ENCODE assay signal across 2 cellular contexts in genomic region chr20:31863296-31864085, GRCh38.
TF ChIP-seq lines count a peak whose summit lies in the region.

No MANE protein-coding gene starts in this region.

TF ChIP-seq in HEK293, 187 proteins besides CTCF, POLR2A, EP300 and RAD21:
- no peak for TF ChIP-seq ZBTB49 (tag by site-specific recombination; IDR thresholded peaks at IDR 0.05; ENCODE audit: low read depth)
- TF ChIP-seq ZNF114 (tag by site-specific recombination; IDR thresholded peaks at IDR 0.05) = no peak
- no peak for TF ChIP-seq ZBTB7A (tag by site-specific recombination; IDR thresholded peaks at IDR 0.05; ENCODE audit: low read depth)
- no peak for TF ChIP-seq ZNF248 (tag by site-specific recombination; IDR thresholded peaks at IDR 0.05)
- no peak for TF ChIP-seq ZNF521 (tag by site-specific recombination; IDR thresholded peaks at IDR 0.05)
- TF ChIP-seq ZNF837 (tag by site-specific recombination; IDR thresholded peaks at IDR 0.05) = no peak
- peak; percentile 67 for TF ChIP-seq ZNF398 (tag by site-specific recombination; IDR thresholded peaks at IDR 0.05)
- TF ChIP-seq ZNF501 (tag by site-specific recombination; IDR thresholded peaks at IDR 0.05) = no peak
- peak; percentile 73 for TF ChIP-seq ZNF341 (tag by site-specific recombination; IDR thresholded peaks at IDR 0.05; ENCODE audit: low read depth)

TF ChIP-seq in H1, 55 proteins besides CTCF, POLR2A, EP300 and RAD21:
- TF ChIP-seq RNF2 (IDR thresholded peaks at IDR 0.05; ENCODE audit: borderline replicate concordance, low read depth, low read length, missing control alignments, poor library complexity, severe bottlenecking) (no peak), SP1 (IDR thresholded peaks at IDR 0.05; ENCODE audit: low read depth, low read length) (no peak), CHD1 (IDR thresholded peaks at IDR 0.05; ENCODE audit: low read depth, low read length) (no peak), TBP (IDR thresholded peaks at IDR 0.05; ENCODE audit: low read depth, low read length) (no peak), E2F6 (IDR thresholded peaks at IDR 0.05) (no peak), BACH1 (IDR thresholded peaks at IDR 0.05; ENCODE audit: low read length) (no peak), USF2 (IDR thresholded peaks at IDR 0.05; ENCODE audit: low read length) (no peak), BRCA1 (IDR thresholded peaks at IDR 0.05; ENCODE audit: low read depth, low read length) (no peak)
